Comparison of ENCODE assay signal across 8 cellular contexts in genomic region chr1:203795382-203796222, GRCh38. TPM values are rescaled to one million over a fixed set of nuclear protein-coding genes. Genes with fewer than 3 reads are reported as not detected.
A peak's percentile ranks its signal among the peaks of the same experiment; 100 is the strongest.
DNase-seq lines count a peak whose midpoint lies in the region; ATAC-seq, FAIRE-seq and TF ChIP-seq lines count a peak whose summit lies in the region.

A gene with protein sequence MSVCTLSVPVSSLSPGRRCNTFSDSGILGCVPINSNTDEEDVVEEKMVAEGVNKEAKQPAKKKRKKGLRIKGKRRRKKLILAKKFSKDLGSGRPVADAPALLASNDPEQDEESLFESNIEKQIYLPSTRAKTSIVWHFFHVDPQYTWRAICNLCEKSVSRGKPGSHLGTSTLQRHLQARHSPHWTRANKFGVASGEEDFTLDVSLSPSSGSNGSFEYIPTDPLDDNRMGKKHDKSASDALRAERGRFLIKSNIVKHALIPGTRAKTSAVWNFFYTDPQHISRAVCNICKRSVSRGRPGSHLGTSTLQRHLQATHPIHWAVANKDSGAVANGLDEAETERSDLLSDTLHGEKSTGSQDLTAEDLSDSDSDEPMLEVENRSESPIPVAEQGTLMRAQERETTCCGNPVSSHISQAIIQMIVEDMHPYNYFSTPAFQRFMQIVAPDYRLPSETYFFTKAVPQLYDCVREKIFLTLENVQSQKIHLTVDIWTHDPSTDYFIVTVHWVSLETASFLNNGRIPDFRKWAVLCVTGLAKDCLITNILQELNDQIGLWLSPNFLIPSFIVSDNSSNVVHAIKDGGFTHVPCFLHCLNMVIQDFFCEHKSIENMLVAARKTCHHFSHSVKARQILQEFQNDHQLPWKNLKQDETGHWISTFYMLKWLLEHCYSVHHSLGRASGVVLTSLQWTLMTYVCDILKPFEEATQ (N-terminal part only) (plus strand): TSS chr1:203795623. CDS start chr1:203797523, 1,900 bp downstream.
ZC3H11A (plus strand) TSS chr1:203795623; CDS start chr1:203817071, 21,448 bp downstream.

- peak; percentile 99 to 100 for DNase-seq in NCI-H187 (lab: John Stamatoyannopoulos, UW)
- peak; percentile 95 to 99 (median 97) for DNase-seq in T-helper 2 cell
- DNase-seq in left ventricle myocardium superior = peak; percentile 99
- DNase-seq in psoas muscle = peak; percentile 99 to 100
- peak; percentile 97 for DNase-seq in urothelium cell line (ENCODE audit: low spot score)

- H3K4me1 ChIP-seq in psoas muscle = peaks cover 41% of the 10 kb centered on the region

- FAIRE-seq in urothelium cell line (lab: Jason Lieb, UNC) = no peak

- no peaks in the 10 kb centered on the region for H3K27me3 ChIP-seq in psoas muscle (ENCODE audit: insufficient read depth in 3 of 3, low read length in 2 of 3)

- TF ChIP-seq CTCF in psoas muscle (IDR thresholded peaks at IDR 0.05) = no peak

- no peaks in the 10 kb centered on the region for H3K9me3 ChIP-seq in psoas muscle

- WGBS in psoas muscle, 3 donors = 0 to 1% (median 1%) methylated on average over 39 to 61 of the region's 61 CpGs

- intact Hi-C loops in left ventricle myocardium superior (cut with micrococcal nuclease) (no loop called here), psoas muscle (cut with DNase I) (no loop called here)

- peaks cover 0 to 8% of the 10 kb centered on the region in 2 donors for H3K36me3 ChIP-seq in psoas muscle (ENCODE audit: insufficient read depth in 1 of 2, low read depth in 1 of 2)

- H3K27ac ChIP-seq in angular gyrus (ENCODE audit: low read depth, low read length) (peak within 1 kb of the TSS; percentile 83), psoas muscle (peak within 1 kb of the TSS; percentile 98)

- ATAC-seq in GM18498 (IDR thresholded peaks at IDR 0.05; ENCODE audit: unreplicated experiment) (peak; percentile 96), HG02938 (IDR thresholded peaks at IDR 0.05; ENCODE audit: unreplicated experiment) (peak; percentile 94), left ventricle myocardium superior (peak; percentile 97), psoas muscle (peak; percentile 94 to 98 (median 96))

- H3K4me3 ChIP-seq in psoas muscle = peak within 1 kb of the TSS; percentile 85

RNA-seq across cellular contexts. Expression of the first gene that starts in this region (rescaled TPM):
- total RNA-seq in left ventricle myocardium superior (13.7 TPM), psoas muscle (10 to 100 TPM; 20.9 to 39.1 (median 26.7) TPM)
- polyA plus RNA-seq in psoas muscle = 1 to 10 TPM in 2 of 3 donors, under 1 TPM in 1; 0.46 to 8.0 (median 1.0) TPM

RNA-seq across cellular contexts. Expression of gene ZC3H11A, which starts in this region (rescaled TPM):
- total RNA-seq in left ventricle myocardium superior = 53.2 TPM
- total RNA-seq in psoas muscle = 10 to 100 TPM; 45.4 to 79.9 (median 49.7) TPM
- 10 to 100 TPM; 33.5 to 77.1 (median 41.2) TPM for polyA plus RNA-seq in psoas muscle

Comparison
In these comparisons a context has a peak if more than half of its experiments do, and no peak if none do; other contexts are left out.
1. Peak in every context shown above with its lines: DNase-seq, ATAC-seq, H3K4me3 ChIP-seq and H3K27ac ChIP-seq.